ENCODE assay signal across 13 cellular contexts in the genomic region with DNA sequence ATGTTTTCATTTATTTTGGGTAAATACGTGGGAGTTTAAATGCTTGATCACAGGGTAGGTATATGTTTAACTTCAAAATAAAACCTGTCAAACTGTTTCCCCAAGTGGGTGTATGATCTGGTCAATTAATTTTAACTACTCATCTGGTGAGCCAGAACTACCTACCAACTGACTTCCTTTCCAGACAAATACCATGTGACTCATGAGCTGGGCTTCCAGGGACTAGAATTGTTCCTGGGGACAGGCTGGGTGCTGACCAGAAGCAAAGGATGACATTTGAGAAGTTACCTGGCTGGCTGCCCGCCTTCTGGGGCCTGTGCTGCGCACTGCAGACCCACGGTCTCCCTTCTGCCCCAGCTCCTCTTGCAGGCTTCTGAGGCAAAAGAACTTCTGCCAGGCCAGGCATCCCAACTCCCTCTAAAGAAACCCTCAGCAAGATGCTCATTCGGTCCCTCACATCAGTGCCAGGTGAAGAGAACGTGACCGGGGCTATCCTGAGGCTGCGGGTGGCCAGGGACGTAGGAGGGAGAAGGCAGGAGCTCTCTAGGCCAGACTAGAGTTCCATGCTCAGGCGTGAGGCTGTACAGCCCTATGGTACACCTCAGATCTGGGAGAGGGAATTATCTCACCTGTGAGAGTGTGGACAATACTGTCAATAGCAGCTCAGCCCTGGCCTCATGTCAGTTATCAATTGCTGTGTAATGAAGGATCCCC.
DNase-seq lines count a peak whose midpoint lies in the region; ATAC-seq, FAIRE-seq and TF ChIP-seq lines count a peak whose summit lies in the region.
"Had no signal": no experiment of that assay in that cellular context is flagged by ENCODE, and none has a peak within 500 bp of the region (broad histone marks: within the 10 kb centered on the region; RNA-seq: fewer than 3 reads in every experiment).

No MANE protein-coding gene starts in this region.

- DNase-seq in AG09319 (ENCODE audit: extremely low read depth, low read depth) = peak; percentile 20
- DNase-seq in HTR-8/SVneo (ENCODE audit: insufficient read length, low spot score) = peak; percentile 95
- peak; percentile 83 for DNase-seq in adipocyte (ENCODE audit: low read depth)
- DNase-seq in right cardiac atrium = peak; percentile 53 to 81 (median 79)
- DNase-seq in NCI-H524 treated with DMSO at 0.1 percent for 48 hours (lab: John Stamatoyannopoulos, UW) = no peak
- no peak for DNase-seq in osteoblast (ENCODE audit: insufficient read length, low spot score, missing footprints)
- DNase-seq in neural progenitor cell (ENCODE audit: low spot score) = no peak
- DNase-seq: ovary, upper lobe of right lung, WERI-Rb-1 had no signal

- H2AFZ ChIP-seq in osteoblast (ENCODE audit: low read length) (no peak overlapping the region), neural progenitor cell (replicated peaks) (no peak overlapping the region)

- intact Hi-C loops in right cardiac atrium (cut with DNase I) = loop anchor here (5.0 to 10.0 kb wide), 4 partner anchors 236 to 549 kb away; no protein-coding TSS in a partner anchor

- peaks cover 3% of the 10 kb centered on the region for H3K4me1 ChIP-seq in adipocyte (ENCODE audit: control insufficient read depth, insufficient read depth, low read length)
- no peaks in the 10 kb centered on the region for H3K4me1 ChIP-seq in right cardiac atrium (ENCODE audit: control insufficient read depth, insufficient read depth, low read length)
- peaks cover 15% of the 10 kb centered on the region for H3K4me1 ChIP-seq in osteoblast (ENCODE audit: insufficient read depth, low read length)
- no peaks in the 10 kb centered on the region for H3K4me1 ChIP-seq in neural progenitor cell
- H3K4me1 ChIP-seq: upper lobe of right lung had no signal

- no peaks in the 10 kb centered on the region for H3K36me3 ChIP-seq in adipocyte (ENCODE audit: control insufficient read depth, insufficient read depth, low read length, severe bottlenecking)
- H3K36me3 ChIP-seq in osteoblast (ENCODE audit: insufficient read depth, low read length) = no peaks in the 10 kb centered on the region
- no peaks in the 10 kb centered on the region for H3K36me3 ChIP-seq in neural progenitor cell
- H3K36me3 ChIP-seq: BLaER1, ovary, upper lobe of right lung, WERI-Rb-1 had no signal

- peaks cover under 1% of the 10 kb centered on the region for H3K4me1 Mint-ChIP-seq in neural progenitor cell

- no peak for TF ChIP-seq CTCF in AG09319 (IDR thresholded peaks at IDR 0.05; ENCODE audit: low read depth, low read length)
- TF ChIP-seq CTCF in osteoblast (IDR thresholded peaks at IDR 0.05; ENCODE audit: extremely low read depth, low read depth, low read length) = no peak
- TF ChIP-seq CTCF in neural progenitor cell (IDR thresholded peaks at IDR 0.05) = no peak

- H3K36me3 Mint-ChIP-seq in neural progenitor cell = no peaks in the 10 kb centered on the region

- 74% methylated on average over 10 of the region's 10 CpGs for WGBS in right cardiac atrium

- H3K79me2 ChIP-seq in osteoblast (ENCODE audit: insufficient read depth, low read length) (no peaks in the 10 kb centered on the region), neural progenitor cell (ENCODE audit: low read depth) (no peaks in the 10 kb centered on the region)

- H3K4me2 ChIP-seq in osteoblast (ENCODE audit: insufficient read depth, low read length) (no peak overlapping the region), neural progenitor cell (no peak overlapping the region)
- H3K4me2 ChIP-seq: BLaER1 had no signal

- H3K27me3 ChIP-seq in adipocyte (replicated peaks; ENCODE audit: control insufficient read depth, insufficient read depth, low read length) (peaks cover 12% of the 10 kb centered on the region), right cardiac atrium (ENCODE audit: control insufficient read depth, insufficient read depth) (no peaks in the 10 kb centered on the region), osteoblast (ENCODE audit: insufficient read depth, low read length) (no peaks in the 10 kb centered on the region), neural progenitor cell (no peaks in the 10 kb centered on the region)
- H3K27me3 ChIP-seq: BLaER1, ovary, upper lobe of right lung had no signal

- no peak overlapping the region for H3K27ac Mint-ChIP-seq in neural progenitor cell

- peak; percentile 85 for FAIRE-seq in HTR-8/SVneo (lab: Jason Lieb, UNC)
- FAIRE-seq: GM12878 had no signal

- H3K9me3 Mint-ChIP-seq in neural progenitor cell = no peaks in the 10 kb centered on the region

- H3F3A ChIP-seq in neural progenitor cell (ENCODE audit: low read depth) = no peaks in the 10 kb centered on the region

- no peak overlapping the region for H3K4me3 ChIP-seq in adipocyte (ENCODE audit: low read length)
- no peak overlapping the region for H3K4me3 ChIP-seq in right cardiac atrium (ENCODE audit: low read length)
- no peak overlapping the region for H3K4me3 ChIP-seq in osteoblast (ENCODE audit: insufficient read depth, low read length)
- no peak overlapping the region for H3K4me3 ChIP-seq in neural progenitor cell
- H3K4me3 ChIP-seq: BLaER1, GM12878, ovary, upper lobe of right lung had no signal

- H4K20me1 ChIP-seq in osteoblast (ENCODE audit: insufficient read depth, low read length) (no peaks in the 10 kb centered on the region), neural progenitor cell (ENCODE audit: low read depth) (no peaks in the 10 kb centered on the region)
- H4K20me1 ChIP-seq: BLaER1 had no signal

- H3K9ac ChIP-seq in adipocyte (ENCODE audit: low read length) (no peak overlapping the region), neural progenitor cell (no peak overlapping the region)
- H3K9ac ChIP-seq: BLaER1 had no signal

- ATAC-seq in right cardiac atrium (peak; percentile 56), GM21423 (IDR thresholded peaks at IDR 0.05; ENCODE audit: unreplicated experiment) (no peak)
- ATAC-seq: GM12878, upper lobe of right lung had no signal

- H3K9me3 ChIP-seq in adipocyte (ENCODE audit: control insufficient read depth, low read length) (no peaks in the 10 kb centered on the region), right cardiac atrium (ENCODE audit: control insufficient read depth, low read length) (no peaks in the 10 kb centered on the region), osteoblast (ENCODE audit: low read depth, low read length) (no peaks in the 10 kb centered on the region), neural progenitor cell (ENCODE audit: low read depth) (no peaks in the 10 kb centered on the region)
- H3K9me3 ChIP-seq: BLaER1, ovary, upper lobe of right lung had no signal

- peaks cover 5% of the 10 kb centered on the region for H3K27me3 Mint-ChIP-seq in neural progenitor cell (ENCODE audit: insufficient read depth, low read depth)

- H3K27ac ChIP-seq in right cardiac atrium (ENCODE audit: low read length) (peak overlapping the region; percentile 30), osteoblast (ENCODE audit: low read depth, low read length) (no peak overlapping the region), neural progenitor cell (no peak overlapping the region)
- H3K27ac ChIP-seq: BLaER1, ovary, upper lobe of right lung, WERI-Rb-1 had no signal

- no peak overlapping the region for H3K4me3 Mint-ChIP-seq in neural progenitor cell

Comparison
In these comparisons a context has a peak if more than half of its experiments do, and no peak if none do; other contexts are left out.
1. DNase-seq: peak in AG09319 (single experiment), HTR-8/SVneo (single experiment), adipocyte (single experiment) and right cardiac atrium (3 of 3); none in NCI-H524 treated with DMSO at 0.1 percent for 48 hours (single experiment), osteoblast (single experiment) and neural progenitor cell (single experiment).